Comparison of ENCODE assay signal across 8 cellular contexts in genomic region chr2:109736177-109736827, GRCh38. TPM values are rescaled to one million over a fixed set of nuclear protein-coding genes. Genes with fewer than 3 reads are reported as not detected.
DNase-seq lines count a peak whose midpoint lies in the region; ATAC-seq and TF ChIP-seq lines count a peak whose summit lies in the region.

No MANE protein-coding gene starts in this region.

- H3K4me1 ChIP-seq in BE2C (no peaks in the 10 kb centered on the region), OCI-LY3 (ENCODE audit: low read length) (no peaks in the 10 kb centered on the region), colonic mucosa (no peaks in the 10 kb centered on the region), liver (ENCODE audit: control insufficient read depth in 4 of 4, insufficient read depth in 4 of 4, low read length in 3 of 4) (peaks cover 0 to 5% (median 0%) of the 10 kb centered on the region in 4 donors), upper lobe of right lung (no peaks in the 10 kb centered on the region)

- no peaks in the 10 kb centered on the region for H3K79me2 ChIP-seq in OCI-LY3 (ENCODE audit: low read length)

- H3K27ac ChIP-seq in OCI-LY3 (ENCODE audit: low read length): no peak overlapping the region
- H3K27ac ChIP-seq in colonic mucosa: no peak overlapping the region
- H3K27ac ChIP-seq in liver (ENCODE audit: low read depth in 1 of 2, low read length in 2 of 2): no peak overlapping the region
- H3K27ac ChIP-seq in upper lobe of right lung: no peak overlapping the region

- H2AFZ ChIP-seq in OCI-LY3 (ENCODE audit: low read depth, low read length): no peak overlapping the region

- H3K9ac ChIP-seq in OCI-LY3 (ENCODE audit: low read length): no peak overlapping the region
- H3K9ac ChIP-seq in colonic mucosa (ENCODE audit: low read depth in 2 of 2, low read length in 2 of 2): no peak overlapping the region
- no peak overlapping the region for H3K9ac ChIP-seq in liver (ENCODE audit: low read depth in 1 of 2, low read length in 2 of 2)

- ATAC-seq in upper lobe of right lung (peak; percentile 93), HG03354 (IDR thresholded peaks at IDR 0.05; ENCODE audit: poor library complexity, severe bottlenecking, unreplicated experiment) (no peak)

- no peak overlapping the region for H3K4me3 ChIP-seq in BE2C (ENCODE audit: low read depth, low read length)
- H3K4me3 ChIP-seq in OCI-LY3 (ENCODE audit: low read length): no peak overlapping the region
- H3K4me3 ChIP-seq in colonic mucosa: no peak overlapping the region
- no peak overlapping the region for H3K4me3 ChIP-seq in liver (ENCODE audit: low read depth in 1 of 3, low read length in 3 of 3)
- no peak overlapping the region for H3K4me3 ChIP-seq in upper lobe of right lung

- no peaks in the 10 kb centered on the region for H3K27me3 ChIP-seq in BE2C
- H3K27me3 ChIP-seq in OCI-LY3 (ENCODE audit: low read depth, low read length): peaks cover 6% of the 10 kb centered on the region; the same call in 1 of the 2 replicates
- no peaks in the 10 kb centered on the region for H3K27me3 ChIP-seq in colonic mucosa
- no peaks in the 10 kb centered on the region for H3K27me3 ChIP-seq in liver (ENCODE audit: control insufficient read depth in 4 of 4, insufficient read depth in 4 of 4, low read length in 3 of 4)
- H3K27me3 ChIP-seq in upper lobe of right lung: no peaks in the 10 kb centered on the region

- H4K20me1 ChIP-seq in OCI-LY3 (ENCODE audit: insufficient read depth, low read length): no peaks in the 10 kb centered on the region

- TF ChIP-seq CTCF in BE2C (IDR thresholded peaks at IDR 0.05; ENCODE audit: low read depth, low read length) (peak; percentile 49), OCI-LY3 (IDR thresholded peaks at IDR 0.05; ENCODE audit: low read depth, low read length) (peak; percentile 67), colonic mucosa (IDR thresholded peaks at IDR 0.05) (peak; percentile 58), liver (IDR thresholded peaks at IDR 0.05; ENCODE audit: low read depth, low read length, missing input control) (peak; percentile 54), upper lobe of right lung (IDR thresholded peaks at IDR 0.05) (peak; percentile 72)

- H3K9me3 ChIP-seq in BE2C (no peaks in the 10 kb centered on the region), OCI-LY3 (ENCODE audit: insufficient read depth, low read length) (no peaks in the 10 kb centered on the region), colonic mucosa (no peaks in the 10 kb centered on the region), liver (ENCODE audit: control insufficient read depth in 4 of 4, low read length in 3 of 4) (no peaks in the 10 kb centered on the region), upper lobe of right lung (no peaks in the 10 kb centered on the region)

- no peak for DNase-seq in BE2C
- DNase-seq in HCEC 1CT: peak; percentile 42
- DNase-seq in colonic mucosa: peak; percentile 67
- peak; percentile 56 for DNase-seq in upper lobe of right lung
- DNase-seq in NCI-H2107 (lab: John Stamatoyannopoulos, UW): no peak

- 43% methylated on average over 15 of the region's 15 CpGs for WGBS in liver

- H3K36me3 ChIP-seq in BE2C: no peaks in the 10 kb centered on the region
- H3K36me3 ChIP-seq in OCI-LY3 (replicated peaks; ENCODE audit: low read depth, low read length): no peaks in the 10 kb centered on the region
- no peaks in the 10 kb centered on the region for H3K36me3 ChIP-seq in colonic mucosa
- no peaks in the 10 kb centered on the region for H3K36me3 ChIP-seq in liver (ENCODE audit: control insufficient read depth in 4 of 4, insufficient read depth in 3 of 4, low read depth in 1 of 4, low read length in 3 of 4)
- no peaks in the 10 kb centered on the region for H3K36me3 ChIP-seq in upper lobe of right lung

- TF ChIP-seq RAD21 in liver (IDR thresholded peaks at IDR 0.05): peak; percentile 84 to 92

- no peak overlapping the region for H3K4me2 ChIP-seq in OCI-LY3 (ENCODE audit: low read length)

- intact Hi-C loops in colonic mucosa (cut with DNase I): no loop called here
- intact Hi-C loops in upper lobe of right lung (cut with DNase I): no loop called here

TF ChIP-seq in liver, 16 proteins besides CTCF, POLR2A, EP300 and RAD21:
- TF ChIP-seq GABPA (IDR thresholded peaks at IDR 0.05 in 1 of 2, conservative IDR thresholded peaks at IDR 0.05 in 1 of 2) (no peak), FOXA2 (IDR thresholded peaks at IDR 0.05) (no peak)

RNA-seq across cellular contexts. Expression of gene RGPD5, which starts 57.8 kb away (rescaled TPM):
- 6.2 TPM for polyA plus RNA-seq in BE2C (2012; ENCODE audit: insufficient read depth, insufficient read length, low read depth)
- 10 to 100 TPM; 33.2 to 44.4 TPM for total RNA-seq in colonic mucosa
- 10 to 100 TPM; 10.0 to 35.6 TPM for total RNA-seq in liver
- polyA plus RNA-seq in liver: 10 to 100 TPM in 1 of 2 donors, 1 to 10 TPM in 1; 3.1 to 18.8 TPM
- 94.3 TPM for total RNA-seq in upper lobe of right lung

Comparison
In these comparisons a context has a peak if more than half of its experiments do, and no peak if none do; other contexts are left out.
1. DNase-seq: peak in HCEC 1CT (single experiment), colonic mucosa (single experiment) and upper lobe of right lung (single experiment); none in BE2C (single experiment) and NCI-H2107 (single experiment).
2. Peak in every context shown above with its lines, with median percentiles within 50 percentile points of each other: CTCF ChIP-seq.